In the genomic region with DNA sequence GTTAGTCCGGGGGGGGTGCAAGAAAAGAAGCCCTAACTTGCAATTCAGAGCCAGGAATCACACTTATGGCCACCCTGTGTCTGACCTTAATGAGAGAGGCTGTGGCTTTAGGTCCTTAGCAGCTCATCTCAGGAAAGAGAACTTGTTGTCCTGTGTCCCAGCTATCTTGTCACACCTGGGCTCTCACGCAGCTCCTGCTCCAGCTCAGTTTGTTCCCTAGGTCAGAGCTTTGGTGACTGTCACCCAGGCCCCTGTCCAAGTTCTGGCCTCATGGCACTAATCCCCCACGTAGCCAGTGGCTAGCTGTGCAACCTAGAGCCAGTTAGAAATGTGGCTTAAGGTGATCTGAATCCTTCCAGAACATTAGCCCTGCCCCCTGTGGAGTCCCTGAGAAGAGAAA, we compare ENCODE assay signal across 15 cellular contexts. TPM values are rescaled to one million over a fixed set of nuclear protein-coding genes. Genes with fewer than 3 reads are reported as not detected.
DNase-seq lines count a peak whose midpoint lies in the region; ATAC-seq and TF ChIP-seq lines count a peak whose summit lies in the region.
"Had no signal": no experiment of that assay in that cellular context is flagged by ENCODE, and none has a peak within 500 bp of the region (broad histone marks: within the 10 kb centered on the region; RNA-seq: fewer than 3 reads in every experiment).

No MANE protein-coding gene starts in this region.

- no peaks in the 10 kb centered on the region for H3K36me3 Mint-ChIP-seq in activated CD8-positive, alpha-beta memory T cell treated with anti-CD3 and anti-CD28 coated beads, Interleukin-2, amount 10 ng/mL, durations not matched to agents 7 days and 5 days

- no peak for DNase-seq in right atrium auricular region (ENCODE audit: low spot score)
- DNase-seq in left ventricle myocardium inferior: no peak
- DNase-seq in H7: peak; percentile 9
- DNase-seq in lower lobe of right lung: peak; percentile 2
- no peak for DNase-seq in activated CD8-positive, alpha-beta memory T cell treated with anti-CD3 and anti-CD28 coated beads, Interleukin-2, amount 10 ng/mL, durations not matched to agents 7 days and 5 days
- no peak for DNase-seq in activated CD8-positive, alpha-beta memory T cell treated with anti-CD3 and anti-CD28 coated beads for 24 hours
- DNase-seq in NCI-H774 (lab: John Stamatoyannopoulos, UW): no peak
- DNase-seq: Caco-2; CD4-positive, alpha-beta T cell; GM23248; HFFc6 had no signal

- no peak overlapping the region for H3K4me3 ChIP-seq in right atrium auricular region
- H3K4me3 ChIP-seq in left ventricle myocardium inferior: no peak overlapping the region
- no peak overlapping the region for H3K4me3 ChIP-seq in H7 (ENCODE audit: insufficient read depth, low read depth, low read length)
- H3K4me3 ChIP-seq in lower lobe of right lung: no peak overlapping the region
- H3K4me3 ChIP-seq: GM23248 had no signal

- intact Hi-C loops in left ventricle myocardium inferior (cut with micrococcal nuclease): no loop called here
- intact Hi-C loops in lower lobe of right lung (cut with DNase I): no loop called here

- H3K36me3 ChIP-seq in right atrium auricular region (no peaks in the 10 kb centered on the region), left ventricle myocardium inferior (no peaks in the 10 kb centered on the region), H7 (replicated peaks; ENCODE audit: control insufficient read depth, insufficient read depth, low read length) (no peaks in the 10 kb centered on the region), lower lobe of right lung (no peaks in the 10 kb centered on the region)

- H3K4me3 Mint-ChIP-seq in activated CD8-positive, alpha-beta memory T cell treated with anti-CD3 and anti-CD28 coated beads, Interleukin-2, amount 10 ng/mL, durations not matched to agents 7 days and 5 days: no peak overlapping the region
- H3K4me3 Mint-ChIP-seq: B cell; CD4-positive, alpha-beta T cell; HFFc6 had no signal

- H3K27ac ChIP-seq in right atrium auricular region (peak overlapping the region; percentile 67 to 71), left ventricle myocardium inferior (replicated peaks) (no peak overlapping the region), lower lobe of right lung (no peak overlapping the region)
- H3K27ac ChIP-seq: C4-2B, GM23248, HL-60 had no signal

- H3K4me1 ChIP-seq in right atrium auricular region (peaks cover 0 to 9% of the 10 kb centered on the region in 2 donors), left ventricle myocardium inferior (no peaks in the 10 kb centered on the region), lower lobe of right lung (no peaks in the 10 kb centered on the region)
- H3K4me1 ChIP-seq: Caco-2 had no signal

- peaks cover 6% of the 10 kb centered on the region for H3K27me3 Mint-ChIP-seq in activated CD8-positive, alpha-beta memory T cell treated with anti-CD3 and anti-CD28 coated beads, Interleukin-2, amount 10 ng/mL, durations not matched to agents 7 days and 5 days
- H3K27me3 Mint-ChIP-seq: B cell; CD4-positive, alpha-beta T cell had no signal

- H3K27me3 ChIP-seq in right atrium auricular region (no peaks in the 10 kb centered on the region), left ventricle myocardium inferior (ENCODE audit: low read depth) (no peaks in the 10 kb centered on the region), H7 (ENCODE audit: control insufficient read depth, insufficient read depth, low read length) (no peaks in the 10 kb centered on the region), lower lobe of right lung (ENCODE audit: low read depth) (no peaks in the 10 kb centered on the region)

- no peak for ATAC-seq in lower lobe of right lung
- no peak for ATAC-seq in activated CD8-positive, alpha-beta memory T cell treated with anti-CD3 and anti-CD28 coated beads, Interleukin-2, amount 10 ng/mL, durations not matched to agents 7 days and 5 days
- ATAC-seq: HCT116 had no signal

- H3K9me3 ChIP-seq in right atrium auricular region: no peaks in the 10 kb centered on the region
- peaks cover 6% of the 10 kb centered on the region for H3K9me3 ChIP-seq in left ventricle myocardium inferior (replicated peaks)
- peaks cover 5% of the 10 kb centered on the region for H3K9me3 ChIP-seq in lower lobe of right lung
- H3K9me3 ChIP-seq: Caco-2 had no signal

- H3K27ac Mint-ChIP-seq in activated CD8-positive, alpha-beta memory T cell treated with anti-CD3 and anti-CD28 coated beads, Interleukin-2, amount 10 ng/mL, durations not matched to agents 7 days and 5 days: no peak overlapping the region
- H3K27ac Mint-ChIP-seq: B cell; CD4-positive, alpha-beta T cell; HFFc6 had no signal

- H3K9me3 Mint-ChIP-seq in activated CD8-positive, alpha-beta memory T cell treated with anti-CD3 and anti-CD28 coated beads, Interleukin-2, amount 10 ng/mL, durations not matched to agents 7 days and 5 days (ENCODE audit: low read depth): no peaks in the 10 kb centered on the region
- H3K9me3 Mint-ChIP-seq: CD4-positive, alpha-beta T cell; HFFc6 had no signal

- TF ChIP-seq CTCF in right atrium auricular region (IDR thresholded peaks at IDR 0.05) (no peak), left ventricle myocardium inferior (IDR thresholded peaks at IDR 0.05; ENCODE audit: borderline replicate concordance) (no peak), lower lobe of right lung (IDR thresholded peaks at IDR 0.05) (no peak)

- CTCF ChIA-PET in activated CD8-positive, alpha-beta memory T cell treated with anti-CD3 and anti-CD28 coated beads, Interleukin-2, amount 10 ng/mL, durations not matched to agents 7 days and 5 days (lab: Charles Lee): interaction anchor here (1.3 to 3.0 kb wide), 4 partner anchors 10 to 60 kb away, joined by 3 to 10 read pairs (median 4); no protein-coding TSS in a partner anchor

- no peaks in the 10 kb centered on the region for H3K4me1 Mint-ChIP-seq in activated CD8-positive, alpha-beta memory T cell treated with anti-CD3 and anti-CD28 coated beads, Interleukin-2, amount 10 ng/mL, durations not matched to agents 7 days and 5 days
- H3K4me1 Mint-ChIP-seq: B cell had no signal

RNA-seq across cellular contexts. Expression of gene POP4, which starts 28.6 kb away (rescaled TPM):
- total RNA-seq in right atrium auricular region: 10 to 100 TPM; 36.3 to 40.8 TPM
- 53.9 TPM for total RNA-seq in left ventricle myocardium inferior
- 63.5 and 69.1 TPM in 2 replicates for total RNA-seq in H7 (2014; rRNA removed; shearing (Covaris generic))
- total RNA-seq in lower lobe of right lung: 44.4 TPM
- 100 to 1,000 TPM in 1 of 2 experiments, 10 to 100 TPM in 1; 96.6 to 106 TPM for total RNA-seq in activated CD8-positive, alpha-beta memory T cell treated with anti-CD3 and anti-CD28 coated beads, Interleukin-2, amount 10 ng/mL, durations not matched to agents 7 days and 5 days

RNA-seq across cellular contexts. Expression of gene PLEKHF1, which starts 30.5 kb away (rescaled TPM):
- total RNA-seq in right atrium auricular region (10 to 100 TPM; 32.4 to 86.3 TPM), left ventricle myocardium inferior (27.8 TPM), lower lobe of right lung (15.5 TPM)
- total RNA-seq in H7 (2014; rRNA removed; shearing (Covaris generic)): 12.9 and 19.4 TPM in 2 replicates
- total RNA-seq in activated CD8-positive, alpha-beta memory T cell treated with anti-CD3 and anti-CD28 coated beads, Interleukin-2, amount 10 ng/mL, durations not matched to agents 7 days and 5 days: 10 to 100 TPM; 42.4 to 64.1 TPM

Comparison
In these comparisons a context has a peak if more than half of its experiments do, and no peak if none do; other contexts are left out.
1. H3K27ac ChIP-seq: peak in right atrium auricular region (2 of 2); none in left ventricle myocardium inferior (single experiment) and lower lobe of right lung (single experiment).
2. DNase-seq: peak in H7 (single experiment) and lower lobe of right lung (single experiment); none in right atrium auricular region (single experiment), left ventricle myocardium inferior (single experiment), activated CD8-positive, alpha-beta memory T cell treated with anti-CD3 and anti-CD28 coated beads, Interleukin-2, amount 10 ng/mL, durations not matched to agents 7 days and 5 days (single experiment), activated CD8-positive, alpha-beta memory T cell treated with anti-CD3 and anti-CD28 coated beads for 24 hours (single experiment) and NCI-H774 (single experiment).